In genomic region chr10:14665865-14666857, GRCh38 we compare ENCODE assay signal across 20 cellular contexts.
DNase-seq lines count a peak whose midpoint lies in the region; TF ChIP-seq lines count a peak whose summit lies in the region.
"Had no signal": no experiment of that assay in that cellular context is flagged by ENCODE, and none has a peak within 500 bp of the region (broad histone marks: within the 10 kb centered on the region; RNA-seq: fewer than 3 reads in every experiment).

No MANE protein-coding gene starts in this region.

- no peaks in the 10 kb centered on the region for H3K36me3 ChIP-seq in OCI-LY1 (ENCODE audit: insufficient read depth, low read length)
- H3K36me3 ChIP-seq: upper lobe of left lung had no signal

- H3K27me3 Mint-ChIP-seq in T-helper 1 cell treated with Interleukin-12 subunit alpha and Interleukin-12 subunit beta and Interleukin-4 antibody, amounts not matched to agents 30 μg/mL and 1 μg/mL, for 36 hours (ENCODE audit: low read depth) = peaks cover 3% of the 10 kb centered on the region
- no peaks in the 10 kb centered on the region for H3K27me3 Mint-ChIP-seq in Calu3 (ENCODE audit: unreplicated experiment)

- H3K4me1 Mint-ChIP-seq in T-helper 1 cell treated with Interleukin-12 subunit alpha and Interleukin-12 subunit beta and Interleukin-4 antibody, amounts not matched to agents 30 μg/mL and 1 μg/mL, for 36 hours (ENCODE audit: low read depth) = peaks cover 22% of the 10 kb centered on the region
- H3K4me1 Mint-ChIP-seq in Calu3 (ENCODE audit: low read depth, unreplicated experiment) = peaks cover 46% of the 10 kb centered on the region

- TF ChIP-seq CTCF in Calu3 (IDR thresholded peaks at IDR 0.05; ENCODE audit: unreplicated experiment) = no peak
- TF ChIP-seq CTCF in OCI-LY1 (IDR thresholded peaks at IDR 0.05; ENCODE audit: low read length) = no peak

- peaks cover 7% of the 10 kb centered on the region for H3K9me3 ChIP-seq in OCI-LY1 (ENCODE audit: low read length)
- H3K9me3 ChIP-seq: upper lobe of left lung had no signal

- peak overlapping the region; percentile 79 for H3K27ac ChIP-seq in OCI-LY1 (ENCODE audit: low read depth, low read length, poor library complexity, severe bottlenecking)
- H3K27ac ChIP-seq: BLaER1 treated with 17β-estradiol and CSF1 and Interleukin-3, amounts not matched to agents 10 nM and 100 nM; upper lobe of left lung had no signal

- H3K36me3 Mint-ChIP-seq in T-helper 1 cell treated with Interleukin-12 subunit alpha and Interleukin-12 subunit beta and Interleukin-4 antibody, amounts not matched to agents 30 μg/mL and 1 μg/mL, for 36 hours (ENCODE audit: low read depth) = peaks cover 26% of the 10 kb centered on the region
- no peaks in the 10 kb centered on the region for H3K36me3 Mint-ChIP-seq in Calu3 (ENCODE audit: insufficient read depth, unreplicated experiment)
- H3K36me3 Mint-ChIP-seq: mesothelial cell of epicardium had no signal

- no peak overlapping the region for H3K4me3 Mint-ChIP-seq in T-helper 1 cell treated with Interleukin-12 subunit alpha and Interleukin-12 subunit beta and Interleukin-4 antibody, amounts not matched to agents 30 μg/mL and 1 μg/mL, for 36 hours
- no peak overlapping the region for H3K4me3 Mint-ChIP-seq in Calu3 (ENCODE audit: low read depth, unreplicated experiment)
- H3K4me3 Mint-ChIP-seq: H9, mesothelial cell of epicardium had no signal

- no peak overlapping the region for H3K4me3 ChIP-seq in OCI-LY1 (ENCODE audit: low read depth, low read length, poor library complexity, severe bottlenecking)
- H3K4me3 ChIP-seq: BLaER1 treated with 17β-estradiol and CSF1 and Interleukin-3, amounts not matched to agents 10 nM and 100 nM; upper lobe of left lung had no signal

- peaks cover 48% of the 10 kb centered on the region for H3K9me3 Mint-ChIP-seq in T-helper 1 cell treated with Interleukin-12 subunit alpha and Interleukin-12 subunit beta and Interleukin-4 antibody, amounts not matched to agents 30 μg/mL and 1 μg/mL, for 36 hours
- H3K9me3 Mint-ChIP-seq in Calu3 (ENCODE audit: low read depth, unreplicated experiment) = peaks cover 7% of the 10 kb centered on the region

- no TSS peak for BruUV-seq in Calu3 (replicated peaks; lab: Mats Ljungman, UMichigan)

- no peak overlapping the region for H3K4me2 ChIP-seq in OCI-LY1 (ENCODE audit: low read length)
- H3K4me2 ChIP-seq: BLaER1 treated with 17β-estradiol and CSF1 and Interleukin-3, amounts not matched to agents 10 nM and 100 nM had no signal

- no peak overlapping the region for H2AFZ ChIP-seq in OCI-LY1 (ENCODE audit: low read length)

- peaks cover 23% of the 10 kb centered on the region for H3K4me1 ChIP-seq in OCI-LY1 (ENCODE audit: insufficient read depth, low read length, severe bottlenecking)

- H3K27ac Mint-ChIP-seq in T-helper 1 cell treated with Interleukin-12 subunit alpha and Interleukin-12 subunit beta and Interleukin-4 antibody, amounts not matched to agents 30 μg/mL and 1 μg/mL, for 36 hours = peak overlapping the region; percentile 35
- peak overlapping the region; percentile 71 for H3K27ac Mint-ChIP-seq in Calu3 (ENCODE audit: unreplicated experiment)
- H3K27ac Mint-ChIP-seq: H9, mesothelial cell of epicardium had no signal

- CTCF ChIA-PET in Calu3 (lab: Charles Lee) = no interaction called here

- H3K79me2 ChIP-seq in OCI-LY1 (ENCODE audit: insufficient read depth, low read length) = no peaks in the 10 kb centered on the region

- H3F3A ChIP-seq in OCI-LY1 (ENCODE audit: insufficient read depth, low read length) = no peaks in the 10 kb centered on the region

- no peaks in the 10 kb centered on the region for H4K20me1 ChIP-seq in OCI-LY1 (ENCODE audit: insufficient read depth, low read length)
- H4K20me1 ChIP-seq: BLaER1 treated with 17β-estradiol and CSF1 and Interleukin-3, amounts not matched to agents 10 nM and 100 nM had no signal

- intact Hi-C loops in Calu3 (cut with micrococcal nuclease; ENCODE audit: unreplicated experiment) = no loop called here

- no peaks in the 10 kb centered on the region for H3K9me2 ChIP-seq in OCI-LY1 (ENCODE audit: low read depth, low read length)

- no peaks in the 10 kb centered on the region for H3K27me3 ChIP-seq in OCI-LY1 (ENCODE audit: insufficient read depth, low read length)
- H3K27me3 ChIP-seq: BLaER1 treated with 17β-estradiol and CSF1 and Interleukin-3, amounts not matched to agents 10 nM and 100 nM; upper lobe of left lung had no signal

- DNase-seq in T-helper 1 cell (no peak), Calu3 (no peak), iris pigment epithelial cell (ENCODE audit: low read depth) (peak; percentile 18), NCI-H1048 (lab: John Stamatoyannopoulos, UW) (no peak)
- no peak for DNase-seq in activated CD4-positive, CD25-positive, alpha-beta regulatory T cell (lab: John Stamatoyannopoulos, UW)
- no peak for DNase-seq in activated CD4-positive, alpha-beta T cell treated with anti-CD3 and anti-CD28 coated beads for 48 hours
- DNase-seq: activated CD4-positive, alpha-beta T cell treated with anti-CD3 and anti-CD28 coated beads, Interleukin-2, amount 50 U/mL, for 1 hour; caudate nucleus; erythroblast; GDM1; H9; MM.1S; NCI-H187; stimulated activated CD4-positive, alpha-beta T cell treated with anti-CD3 and anti-CD28 coated beads, Interleukin-2, amount 100 ng/mL, for 24 hours; SW 1271; upper lobe of left lung had no signal

- H3K9ac ChIP-seq in OCI-LY1 (ENCODE audit: low read length) = no peak overlapping the region
- H3K9ac ChIP-seq: BLaER1 treated with 17β-estradiol and CSF1 and Interleukin-3, amounts not matched to agents 10 nM and 100 nM had no signal
